In the genomic region with DNA sequence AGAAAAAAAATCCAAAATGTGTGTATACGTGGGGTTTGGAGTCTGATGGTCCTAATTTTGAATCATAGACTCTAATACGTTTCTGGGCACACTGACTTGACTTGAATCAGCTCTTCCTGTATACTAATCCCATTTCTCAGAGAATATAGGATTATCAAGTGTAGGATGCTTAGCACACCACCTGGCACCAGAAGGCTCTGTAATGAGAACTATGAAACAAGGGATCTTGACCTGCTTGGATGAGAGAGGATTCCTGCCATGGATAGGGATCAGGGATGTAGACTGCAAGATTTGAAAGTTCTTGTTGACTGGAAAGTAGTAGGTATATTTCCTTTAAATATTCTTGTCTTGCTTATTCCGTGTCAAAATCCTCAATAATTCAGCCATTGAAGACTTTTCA, we compare ENCODE assay signal across 18 cellular contexts. TPM values are rescaled to one million over a fixed set of nuclear protein-coding genes. Genes with fewer than 3 reads are reported as not detected.
A peak's percentile ranks its signal among the peaks of the same experiment; 100 is the strongest.
DNase-seq lines count a peak whose midpoint lies in the region; ATAC-seq and TF ChIP-seq lines count a peak whose summit lies in the region.
"Had no signal": no experiment of that assay in that cellular context is flagged by ENCODE, and none has a peak within 500 bp of the region (broad histone marks: within the 10 kb centered on the region; RNA-seq: fewer than 3 reads in every experiment).

No MANE protein-coding gene starts in this region.

- TF ChIP-seq EP300 in suprapubic skin (IDR thresholded peaks at IDR 0.05), result no peak

- intact Hi-C loops in activated CD4-positive, alpha-beta T cell treated with anti-CD3 and anti-CD28 coated beads for 36 hours (cut with DNase I, micrococcal nuclease), result loop anchor here in 1 of 2 experiments (10.0 kb wide), 1 partner anchor 1075 kb away; no protein-coding TSS in a partner anchor
- intact Hi-C loops in body of pancreas (cut with DNase I), result no loop called here

- H3K4me3 ChIP-seq in suprapubic skin (no peak overlapping the region), body of pancreas (no peak overlapping the region)
- H3K4me3 ChIP-seq: Peyer's patch had no signal

- CTCF ChIA-PET in activated CD4-positive, alpha-beta T cell treated with anti-CD3 and anti-CD28 coated beads for 36 hours (lab: Charles Lee), result no interaction called here

- 82% methylated on average over 3 of the region's 3 CpGs for WGBS in suprapubic skin
- WGBS in body of pancreas, 2 donors, result 66 to 86% methylated on average over 3 of the region's 3 CpGs

- H3K27me3 Mint-ChIP-seq in activated CD4-positive, alpha-beta T cell treated with anti-CD3 and anti-CD28 coated beads for 36 hours, result no peaks in the 10 kb centered on the region
- H3K27me3 Mint-ChIP-seq in activated T-helper 17 cell treated with anti-CD3 and anti-CD28 coated beads, Interleukin-2, amount 50 U/mL, for 72 hours, result no peaks in the 10 kb centered on the region

- H3K4me1 Mint-ChIP-seq in activated CD4-positive, alpha-beta T cell treated with anti-CD3 and anti-CD28 coated beads for 36 hours, result peaks cover 55% of the 10 kb centered on the region
- H3K4me1 Mint-ChIP-seq in activated T-helper 17 cell treated with anti-CD3 and anti-CD28 coated beads, Interleukin-2, amount 50 U/mL, for 72 hours, result peaks cover 28% of the 10 kb centered on the region
- peaks cover 49% of the 10 kb centered on the region for H3K4me1 Mint-ChIP-seq in stimulated activated effector memory CD8-positive, alpha-beta T cell treated with anti-CD3 and anti-CD28 coated beads, Interleukin-12 subunit alpha, Interleukin-12 subunit beta, amount 100 ng/mL, for 72 hours

- H3K36me3 ChIP-seq in suprapubic skin (no peaks in the 10 kb centered on the region), body of pancreas (replicated peaks in 1 of 2; ENCODE audit: insufficient read depth in 1 of 2, low read depth in 2 of 2) (no peaks in the 10 kb centered on the region)
- H3K36me3 ChIP-seq: Peyer's patch had no signal

- DNase-seq in activated CD4-positive, alpha-beta T cell treated with anti-CD3 and anti-CD28 coated beads for 36 hours, result no peak
- DNase-seq in activated CD4-positive, alpha-beta T cell treated with anti-CD3 and anti-CD28 coated beads, Interleukin-2, amount 50 U/mL, for 1 hour, result no peak
- DNase-seq in NCI-H524 (lab: John Stamatoyannopoulos, UW) (peak; percentile 70 to 90), suprapubic skin (ENCODE audit: low spot score in 2 of 2) (no peak), body of pancreas (no peak), Kasumi-1 (lab: John Stamatoyannopoulos, UW) (no peak)
- no peak for DNase-seq in stimulated activated effector memory CD8-positive, alpha-beta T cell treated with anti-CD3 and anti-CD28 coated beads, Interleukin-12 subunit alpha, Interleukin-12 subunit beta, amount 100 ng/mL, for 72 hours (ENCODE audit: low spot score in 2 of 2)
- DNase-seq: C1 segment of cervical spinal cord, Calu3, DMS79 treated with DMSO at 0.1 percent for 48 hours, HCEC 1CT, NCI-H1436, NCI-H2081, NCI-H2227 treated with DMSO at 0.1 percent for 48 hours, NCI-H69, Peyer's patch, SHP77 treated with DMSO at 0.1 percent for 48 hours had no signal

- H3K36me3 Mint-ChIP-seq in activated CD4-positive, alpha-beta T cell treated with anti-CD3 and anti-CD28 coated beads for 36 hours (ENCODE audit: low read depth), result peaks cover 18% of the 10 kb centered on the region
- peaks cover 26% of the 10 kb centered on the region for H3K36me3 Mint-ChIP-seq in activated T-helper 17 cell treated with anti-CD3 and anti-CD28 coated beads, Interleukin-2, amount 50 U/mL, for 72 hours (ENCODE audit: low read depth)
- H3K36me3 Mint-ChIP-seq in stimulated activated effector memory CD8-positive, alpha-beta T cell treated with anti-CD3 and anti-CD28 coated beads, Interleukin-12 subunit alpha, Interleukin-12 subunit beta, amount 100 ng/mL, for 72 hours, result peaks cover 23% of the 10 kb centered on the region

- POLR2A ChIA-PET in activated CD4-positive, alpha-beta T cell treated with anti-CD3 and anti-CD28 coated beads for 36 hours (lab: Charles Lee), result no interaction called here

- H3K4me1 ChIP-seq in suprapubic skin (peaks cover 23% of the 10 kb centered on the region), body of pancreas (peaks cover 17% of the 10 kb centered on the region)

- H3K27ac ChIP-seq in suprapubic skin (no peak overlapping the region), body of pancreas (no peak overlapping the region)
- H3K27ac ChIP-seq: Peyer's patch had no signal

- TF ChIP-seq CTCF in suprapubic skin (IDR thresholded peaks at IDR 0.05) (no peak), body of pancreas (IDR thresholded peaks at IDR 0.05) (no peak)

- no peaks in the 10 kb centered on the region for H3K27me3 ChIP-seq in suprapubic skin
- H3K27me3 ChIP-seq in body of pancreas, result no peaks in the 10 kb centered on the region
- H3K27me3 ChIP-seq: Peyer's patch had no signal

- no peaks in the 10 kb centered on the region for H3K9me3 ChIP-seq in suprapubic skin
- no peaks in the 10 kb centered on the region for H3K9me3 ChIP-seq in body of pancreas
- H3K9me3 ChIP-seq: Peyer's patch had no signal

- no peak for ATAC-seq in activated CD4-positive, alpha-beta T cell treated with anti-CD3 and anti-CD28 coated beads for 36 hours
- ATAC-seq in activated T-helper 17 cell treated with anti-CD3 and anti-CD28 coated beads, Interleukin-2, amount 50 U/mL, for 72 hours (replicated peaks), result no peak
- no peak for ATAC-seq in stimulated activated effector memory CD8-positive, alpha-beta T cell treated with anti-CD3 and anti-CD28 coated beads, Interleukin-12 subunit alpha, Interleukin-12 subunit beta, amount 100 ng/mL, for 72 hours
- no peak for ATAC-seq in body of pancreas

- TF ChIP-seq POLR2A in suprapubic skin (IDR thresholded peaks at IDR 0.05) (no peak), body of pancreas (IDR thresholded peaks at IDR 0.05) (no peak)

- peak overlapping the region; percentile 11 for H3K27ac Mint-ChIP-seq in activated CD4-positive, alpha-beta T cell treated with anti-CD3 and anti-CD28 coated beads for 36 hours
- H3K27ac Mint-ChIP-seq in activated T-helper 17 cell treated with anti-CD3 and anti-CD28 coated beads, Interleukin-2, amount 50 U/mL, for 72 hours, result peak overlapping the region; percentile 78
- H3K27ac Mint-ChIP-seq in stimulated activated effector memory CD8-positive, alpha-beta T cell treated with anti-CD3 and anti-CD28 coated beads, Interleukin-12 subunit alpha, Interleukin-12 subunit beta, amount 100 ng/mL, for 72 hours, result peak overlapping the region; percentile 32

- no peak overlapping the region for H3K4me3 Mint-ChIP-seq in activated CD4-positive, alpha-beta T cell treated with anti-CD3 and anti-CD28 coated beads for 36 hours
- no peak overlapping the region for H3K4me3 Mint-ChIP-seq in activated T-helper 17 cell treated with anti-CD3 and anti-CD28 coated beads, Interleukin-2, amount 50 U/mL, for 72 hours
- H3K4me3 Mint-ChIP-seq in stimulated activated effector memory CD8-positive, alpha-beta T cell treated with anti-CD3 and anti-CD28 coated beads, Interleukin-12 subunit alpha, Interleukin-12 subunit beta, amount 100 ng/mL, for 72 hours, result no peak overlapping the region

- H3K9me3 Mint-ChIP-seq in activated CD4-positive, alpha-beta T cell treated with anti-CD3 and anti-CD28 coated beads for 36 hours (ENCODE audit: low read depth), result no peaks in the 10 kb centered on the region
- H3K9me3 Mint-ChIP-seq in activated T-helper 17 cell treated with anti-CD3 and anti-CD28 coated beads, Interleukin-2, amount 50 U/mL, for 72 hours, result no peaks in the 10 kb centered on the region
- no peaks in the 10 kb centered on the region for H3K9me3 Mint-ChIP-seq in stimulated activated effector memory CD8-positive, alpha-beta T cell treated with anti-CD3 and anti-CD28 coated beads, Interleukin-12 subunit alpha, Interleukin-12 subunit beta, amount 100 ng/mL, for 72 hours

RNA-seq across cellular contexts. Expression of a gene that starts 7.8 kb away (rescaled TPM):
- 100 to 1,000 TPM; 243 to 268 TPM for total RNA-seq in activated CD4-positive, alpha-beta T cell treated with anti-CD3 and anti-CD28 coated beads for 36 hours
- 100 to 1,000 TPM in 1 of 2 donors, 10 to 100 TPM in 1; 95.5 to 190 TPM for total RNA-seq in activated T-helper 17 cell treated with anti-CD3 and anti-CD28 coated beads, Interleukin-2, amount 50 U/mL, for 72 hours
- total RNA-seq in suprapubic skin (10 to 100 TPM; 38.0 to 50.2 (median 47.3) TPM), body of pancreas (10 to 100 TPM; 21.8 to 26.2 TPM)

RNA-seq across cellular contexts. Expression of a gene that starts 33.3 kb away (rescaled TPM):
- 10 to 100 TPM; 25.7 to 32.2 TPM for total RNA-seq in activated CD4-positive, alpha-beta T cell treated with anti-CD3 and anti-CD28 coated beads for 36 hours
- 10 to 100 TPM; 19.4 to 23.3 TPM for total RNA-seq in activated T-helper 17 cell treated with anti-CD3 and anti-CD28 coated beads, Interleukin-2, amount 50 U/mL, for 72 hours
- 10 to 100 TPM; 10.1 to 22.0 (median 19.1) TPM for total RNA-seq in suprapubic skin
- total RNA-seq in body of pancreas, result 10 to 100 TPM in 1 of 2 donors, 1 to 10 TPM in 1; 4.9 to 21.4 TPM

Comparison
In these comparisons a context has a peak if more than half of its experiments do, and no peak if none do; other contexts are left out.
1. DNase-seq: peak in NCI-H524 (2 of 2); none in activated CD4-positive, alpha-beta T cell treated with anti-CD3 and anti-CD28 coated beads for 36 hours (single experiment), activated CD4-positive, alpha-beta T cell treated with anti-CD3 and anti-CD28 coated beads, Interleukin-2, amount 50 U/mL, for 1 hour (single experiment), stimulated activated effector memory CD8-positive, alpha-beta T cell treated with anti-CD3 and anti-CD28 coated beads, Interleukin-12 subunit alpha, Interleukin-12 subunit beta, amount 100 ng/mL, for 72 hours (0 of 2), suprapubic skin (0 of 2), body of pancreas (0 of 4) and Kasumi-1 (0 of 2).
2. H3K27ac Mint-ChIP-seq: peak in every context shown above with its lines; median percentile 78 in activated T-helper 17 cell treated with anti-CD3 and anti-CD28 coated beads, Interleukin-2, amount 50 U/mL, for 72 hours; 32 in stimulated activated effector memory CD8-positive, alpha-beta T cell treated with anti-CD3 and anti-CD28 coated beads, Interleukin-12 subunit alpha, Interleukin-12 subunit beta, amount 100 ng/mL, for 72 hours; 11 in activated CD4-positive, alpha-beta T cell treated with anti-CD3 and anti-CD28 coated beads for 36 hours.